In the genomic region with DNA sequence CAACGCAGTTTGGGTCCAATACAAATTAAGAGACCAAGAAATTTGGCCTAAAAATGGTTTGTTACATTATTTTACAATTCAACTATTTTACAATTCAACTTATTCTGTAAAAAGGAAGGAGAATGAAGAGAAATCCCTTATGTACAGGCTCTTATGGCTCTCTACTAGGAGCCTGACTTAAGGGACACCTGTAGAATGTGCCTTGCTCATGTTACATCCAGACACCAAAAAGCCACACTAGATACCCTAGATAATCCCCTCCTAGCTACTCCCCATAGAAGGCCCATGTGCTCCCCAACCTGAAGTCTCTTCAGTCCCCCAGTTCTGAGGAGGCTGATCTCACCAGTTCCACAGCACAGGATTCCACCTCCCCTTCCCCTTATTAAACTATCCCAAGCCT, we compare ENCODE assay signal across 2 cellular contexts.
A peak's percentile ranks its signal among the peaks of the same experiment; 100 is the strongest.
TF ChIP-seq lines count a peak whose summit lies in the region.

No MANE protein-coding gene starts in this region.

TF ChIP-seq in HEK293, 187 proteins besides CTCF, POLR2A, EP300 and RAD21:
- TF ChIP-seq SCRT2 (tag by site-specific recombination; IDR thresholded peaks at IDR 0.05) (peak; percentile 87), SCRT1 (tag by site-specific recombination; IDR thresholded peaks at IDR 0.05; ENCODE audit: borderline replicate concordance) (peak; percentile 84), ZNF10 (tag by site-specific recombination; IDR thresholded peaks at IDR 0.05) (no peak)
TF ChIP-seq in HEK293: peak in this region for 2.

TF ChIP-seq in K562, 482 proteins besides CTCF, POLR2A, EP300 and RAD21:
- TF ChIP-seq DPF2 (IDR thresholded peaks at IDR 0.05) (no peak), ZNF584 (CRISPR knock-in tag; IDR thresholded peaks at IDR 0.05; ENCODE audit: low read depth) (no peak), TSC22D4 (tag; IDR thresholded peaks at IDR 0.05) (no peak), ZKSCAN3 (CRISPR knock-in tag; IDR thresholded peaks at IDR 0.05) (no peak), ZNF785 (CRISPR knock-in tag; IDR thresholded peaks at IDR 0.05) (no peak), MXI1 (IDR thresholded peaks at IDR 0.05; ENCODE audit: low read depth, low read length) (no peak), JUND (IDR thresholded peaks at IDR 0.05; ENCODE audit: borderline replicate concordance, low read depth, low read length) (no peak), JUND (tag; IDR thresholded peaks at IDR 0.05; ENCODE audit: borderline replicate concordance, low read depth, low read length) (no peak), CEBPG (CRISPR knock-in tag; IDR thresholded peaks at IDR 0.05) (no peak), CEBPG (tag; conservative IDR thresholded peaks at IDR 0.05 in 1 of 2, IDR thresholded peaks at IDR 0.05 in 1 of 2) (no peak), BACH1 (tag; IDR thresholded peaks at IDR 0.05) (no peak), CCNT2 (IDR thresholded peaks at IDR 0.05; ENCODE audit: borderline replicate concordance, extremely low read depth, insufficient read length, low read depth, low read length) (no peak)
- TF ChIP-seq, protein P1, sequence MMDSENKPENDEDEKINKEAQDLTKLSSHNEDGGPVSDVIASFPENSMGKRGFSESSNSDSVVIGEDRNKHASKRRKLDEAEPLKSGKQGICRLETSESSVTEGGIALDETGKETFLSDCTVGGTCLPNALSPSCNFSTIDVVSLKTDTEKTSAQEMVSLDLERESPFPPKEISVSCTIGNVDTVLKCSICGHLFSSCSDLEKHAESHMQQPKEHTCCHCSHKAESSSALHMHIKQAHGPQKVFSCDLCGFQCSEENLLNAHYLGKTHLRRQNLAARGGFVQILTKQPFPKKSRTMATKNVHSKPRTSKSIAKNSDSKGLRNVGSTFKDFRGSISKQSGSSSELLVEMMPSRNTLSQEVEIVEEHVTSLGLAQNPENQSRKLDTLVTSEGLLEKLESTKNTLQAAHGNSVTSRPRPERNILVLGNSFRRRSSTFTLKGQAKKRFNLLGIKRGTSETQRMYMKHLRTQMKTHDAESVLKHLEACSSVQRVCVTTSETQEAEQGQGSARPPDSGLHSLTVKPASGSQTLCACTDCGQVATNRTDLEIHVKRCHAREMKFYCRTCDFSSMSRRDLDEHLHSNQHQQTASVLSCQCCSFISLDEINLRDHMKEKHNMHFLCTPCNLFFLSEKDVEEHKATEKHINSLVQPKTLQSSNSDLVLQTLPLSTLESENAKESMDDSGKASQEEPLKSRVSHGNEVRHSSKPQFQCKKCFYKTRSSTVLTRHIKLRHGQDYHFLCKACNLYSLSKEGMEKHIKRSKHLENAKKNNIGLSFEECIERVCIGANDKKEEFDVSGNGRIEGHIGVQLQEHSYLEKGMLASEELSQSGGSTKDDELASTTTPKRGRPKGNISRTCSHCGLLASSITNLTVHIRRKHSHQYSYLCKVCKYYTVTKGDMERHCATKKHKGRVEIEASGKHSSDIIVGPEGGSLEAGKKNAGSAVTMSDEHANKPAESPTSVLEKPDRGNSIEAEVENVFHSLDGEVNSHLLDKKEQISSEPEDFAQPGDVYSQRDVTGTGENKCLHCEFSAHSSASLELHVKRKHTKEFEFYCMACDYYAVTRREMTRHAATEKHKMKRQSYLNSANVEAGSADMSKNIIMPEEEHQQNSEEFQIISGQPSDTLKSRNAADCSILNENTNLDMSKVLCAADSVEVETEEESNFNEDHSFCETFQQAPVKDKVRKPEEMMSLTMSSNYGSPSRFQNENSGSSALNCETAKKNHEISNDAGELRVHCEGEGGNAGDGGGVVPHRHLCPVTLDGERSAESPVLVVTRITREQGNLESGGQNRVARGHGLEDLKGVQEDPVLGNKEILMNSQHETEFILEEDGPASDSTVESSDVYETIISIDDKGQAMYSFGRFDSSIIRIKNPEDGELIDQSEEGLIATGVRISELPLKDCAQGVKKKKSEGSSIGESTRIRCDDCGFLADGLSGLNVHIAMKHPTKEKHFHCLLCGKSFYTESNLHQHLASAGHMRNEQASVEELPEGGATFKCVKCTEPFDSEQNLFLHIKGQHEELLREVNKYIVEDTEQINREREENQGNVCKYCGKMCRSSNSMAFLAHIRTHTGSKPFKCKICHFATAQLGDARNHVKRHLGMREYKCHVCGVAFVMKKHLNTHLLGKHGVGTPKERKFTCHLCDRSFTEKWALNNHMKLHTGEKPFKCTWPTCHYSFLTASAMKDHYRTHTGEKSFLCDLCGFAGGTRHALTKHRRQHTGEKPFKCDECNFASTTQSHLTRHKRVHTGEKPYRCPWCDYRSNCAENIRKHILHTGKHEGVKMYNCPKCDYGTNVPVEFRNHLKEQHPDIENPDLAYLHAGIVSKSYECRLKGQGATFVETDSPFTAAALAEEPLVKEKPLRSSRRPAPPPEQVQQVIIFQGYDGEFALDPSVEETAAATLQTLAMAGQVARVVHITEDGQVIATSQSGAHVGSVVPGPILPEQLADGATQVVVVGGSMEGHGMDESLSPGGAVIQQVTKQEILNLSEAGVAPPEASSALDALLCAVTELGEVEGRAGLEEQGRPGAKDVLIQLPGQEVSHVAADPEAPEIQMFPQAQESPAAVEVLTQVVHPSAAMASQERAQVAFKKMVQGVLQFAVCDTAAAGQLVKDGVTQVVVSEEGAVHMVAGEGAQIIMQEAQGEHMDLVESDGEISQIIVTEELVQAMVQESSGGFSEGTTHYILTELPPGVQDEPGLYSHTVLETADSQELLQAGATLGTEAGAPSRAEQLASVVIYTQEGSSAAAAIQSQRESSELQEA (IDR thresholded peaks at IDR 0.05; ENCODE audit: low read depth), result no peak
- TF ChIP-seq, protein P2, sequence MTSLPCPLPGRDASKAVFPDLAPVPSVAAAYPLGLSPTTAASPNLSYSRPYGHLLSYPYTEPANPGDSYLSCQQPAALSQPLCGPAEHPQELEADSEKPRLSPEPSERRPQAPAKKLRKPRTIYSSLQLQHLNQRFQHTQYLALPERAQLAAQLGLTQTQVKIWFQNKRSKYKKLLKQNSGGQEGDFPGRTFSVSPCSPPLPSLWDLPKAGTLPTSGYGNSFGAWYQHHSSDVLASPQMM (CRISPR knock-in tag; IDR thresholded peaks at IDR 0.05), result no peak
- TF ChIP-seq, protein P3, sequence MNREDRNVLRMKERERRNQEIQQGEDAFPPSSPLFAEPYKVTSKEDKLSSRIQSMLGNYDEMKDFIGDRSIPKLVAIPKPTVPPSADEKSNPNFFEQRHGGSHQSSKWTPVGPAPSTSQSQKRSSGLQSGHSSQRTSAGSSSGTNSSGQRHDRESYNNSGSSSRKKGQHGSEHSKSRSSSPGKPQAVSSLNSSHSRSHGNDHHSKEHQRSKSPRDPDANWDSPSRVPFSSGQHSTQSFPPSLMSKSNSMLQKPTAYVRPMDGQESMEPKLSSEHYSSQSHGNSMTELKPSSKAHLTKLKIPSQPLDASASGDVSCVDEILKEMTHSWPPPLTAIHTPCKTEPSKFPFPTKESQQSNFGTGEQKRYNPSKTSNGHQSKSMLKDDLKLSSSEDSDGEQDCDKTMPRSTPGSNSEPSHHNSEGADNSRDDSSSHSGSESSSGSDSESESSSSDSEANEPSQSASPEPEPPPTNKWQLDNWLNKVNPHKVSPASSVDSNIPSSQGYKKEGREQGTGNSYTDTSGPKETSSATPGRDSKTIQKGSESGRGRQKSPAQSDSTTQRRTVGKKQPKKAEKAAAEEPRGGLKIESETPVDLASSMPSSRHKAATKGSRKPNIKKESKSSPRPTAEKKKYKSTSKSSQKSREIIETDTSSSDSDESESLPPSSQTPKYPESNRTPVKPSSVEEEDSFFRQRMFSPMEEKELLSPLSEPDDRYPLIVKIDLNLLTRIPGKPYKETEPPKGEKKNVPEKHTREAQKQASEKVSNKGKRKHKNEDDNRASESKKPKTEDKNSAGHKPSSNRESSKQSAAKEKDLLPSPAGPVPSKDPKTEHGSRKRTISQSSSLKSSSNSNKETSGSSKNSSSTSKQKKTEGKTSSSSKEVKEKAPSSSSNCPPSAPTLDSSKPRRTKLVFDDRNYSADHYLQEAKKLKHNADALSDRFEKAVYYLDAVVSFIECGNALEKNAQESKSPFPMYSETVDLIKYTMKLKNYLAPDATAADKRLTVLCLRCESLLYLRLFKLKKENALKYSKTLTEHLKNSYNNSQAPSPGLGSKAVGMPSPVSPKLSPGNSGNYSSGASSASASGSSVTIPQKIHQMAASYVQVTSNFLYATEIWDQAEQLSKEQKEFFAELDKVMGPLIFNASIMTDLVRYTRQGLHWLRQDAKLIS (CRISPR knock-in tag; IDR thresholded peaks at IDR 0.05), result no peak
